In genomic region chr3:122167630-122168029, GRCh38 we compare ENCODE assay signal across 1 cellular context.
TF ChIP-seq lines count a peak whose summit lies in the region.

No MANE protein-coding gene starts in this region.

TF ChIP-seq in GM12878, 131 proteins besides CTCF, POLR2A, EP300 and RAD21:
- TF ChIP-seq USF2 (IDR thresholded peaks at IDR 0.05; ENCODE audit: borderline replicate concordance, low read depth, low read length) = no peak
- no peak for TF ChIP-seq BHLHE40 (IDR thresholded peaks at IDR 0.05; ENCODE audit: borderline replicate concordance in 1 of 2, low read depth in 2 of 2, low read length in 1 of 2)
- TF ChIP-seq MTA3 (IDR thresholded peaks at IDR 0.05; ENCODE audit: borderline replicate concordance, low read length) = no peak
- no peak for TF ChIP-seq IKZF2 (IDR thresholded peaks at IDR 0.05)
- no peak for TF ChIP-seq CBX5 (IDR thresholded peaks at IDR 0.05; ENCODE audit: low read depth)
- TF ChIP-seq MYB (IDR thresholded peaks at IDR 0.05; ENCODE audit: borderline replicate concordance, low read depth, low read length) = no peak
- TF ChIP-seq MYC (IDR thresholded peaks at IDR 0.05; ENCODE audit: insufficient read depth, insufficient read length, insufficient replicate concordance, low read length, severe bottlenecking) = no peak
- TF ChIP-seq PBX3 (IDR thresholded peaks at IDR 0.05; ENCODE audit: insufficient replicate concordance, low read depth, low read length) = no peak
- no peak for TF ChIP-seq ZBTB33 (IDR thresholded peaks at IDR 0.05)
- no peak for TF ChIP-seq EGR1 (IDR thresholded peaks at IDR 0.05; ENCODE audit: borderline replicate concordance in 1 of 2, low read depth in 2 of 2, low read length in 2 of 2)
- no peak for TF ChIP-seq ZNF207 (IDR thresholded peaks at IDR 0.05; ENCODE audit: borderline replicate concordance)
- no peak for TF ChIP-seq FOXK2 (IDR thresholded peaks at IDR 0.05)
- no peak for TF ChIP-seq ZBED1 (IDR thresholded peaks at IDR 0.05; ENCODE audit: borderline replicate concordance)
- TF ChIP-seq IKZF1 (conservative IDR thresholded peaks at IDR 0.05) = no peak
- TF ChIP-seq SKIL (IDR thresholded peaks at IDR 0.05; ENCODE audit: low read depth, poor library complexity, severe bottlenecking) = no peak
- TF ChIP-seq MLLT1 (IDR thresholded peaks at IDR 0.05) = no peak
- TF ChIP-seq GATAD2B (conservative IDR thresholded peaks at IDR 0.05; ENCODE audit: low read depth) = no peak
- no peak for TF ChIP-seq IRF5 (IDR thresholded peaks at IDR 0.05; ENCODE audit: borderline replicate concordance)
- no peak for TF ChIP-seq HDAC2 (IDR thresholded peaks at IDR 0.05)
- TF ChIP-seq GABPA (IDR thresholded peaks at IDR 0.05; ENCODE audit: low read depth) = no peak
TF ChIP-seq in GM12878: peak in this region for 0.
